21 cellular contexts compared by ENCODE assay signal in the genomic region with DNA sequence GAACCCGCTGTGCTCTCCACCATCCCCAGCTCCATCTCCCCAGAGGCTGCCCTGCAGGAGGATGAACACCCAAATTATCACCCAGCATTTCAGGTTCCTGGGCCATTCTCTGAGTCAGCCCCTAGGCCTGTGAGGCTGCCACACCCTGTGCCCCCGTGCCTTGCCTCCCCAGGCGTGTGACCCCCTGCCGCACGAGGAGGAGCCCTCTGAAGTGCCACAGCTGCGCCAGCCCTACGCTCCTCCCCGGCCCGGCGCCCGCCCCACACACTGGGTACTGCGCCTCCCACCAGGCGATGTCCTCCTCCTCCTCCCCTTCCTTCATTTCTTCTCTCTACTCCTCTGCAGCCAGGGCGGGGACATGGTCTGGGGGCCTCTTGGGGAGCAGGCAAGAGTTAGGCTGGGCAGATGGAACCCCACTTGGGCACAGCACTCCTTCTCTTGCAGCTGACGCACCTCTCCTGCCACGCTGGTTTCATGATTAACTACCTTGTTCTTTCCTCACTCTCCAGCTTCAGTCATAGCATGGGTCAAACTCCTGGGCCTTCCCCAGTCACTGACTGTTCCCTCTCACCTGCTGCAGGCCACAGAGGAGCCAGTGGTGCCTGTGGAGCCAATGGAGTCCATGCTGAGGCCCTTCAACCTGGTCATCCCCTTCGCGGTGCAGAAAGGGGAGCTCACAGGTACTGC. TPM values are rescaled to one million over a fixed set of nuclear protein-coding genes. Genes with fewer than 3 reads are reported as not detected.
"Had no signal": no experiment of that assay in that cellular context is flagged by ENCODE, and none has a peak within 500 bp of the region (broad histone marks: within the 10 kb centered on the region; RNA-seq: fewer than 3 reads in every experiment).

No MANE protein-coding gene starts in this region.

- H3K27ac Mint-ChIP-seq: activated B cell treated with CpG ODN at 0.5 μM for 24 hours; activated CD4-positive, alpha-beta memory T cell treated with anti-CD3 and anti-CD28 coated beads, Interleukin-2, amount 10 ng/mL, durations not matched to agents 7 days and 5 days; activated CD8-positive, alpha-beta memory T cell treated with anti-CD3 and anti-CD28 coated beads, Interleukin-2, amount 10 ng/mL, durations not matched to agents 7 days and 5 days; activated naive CD8-positive, alpha-beta T cell; effector memory CD8-positive, alpha-beta T cell; memory B cell; naive thymus-derived CD4-positive, alpha-beta T cell; T-helper 2 cell treated with Interferon-gamma antibody and Interleukin-4, amounts not matched to agents 5 μg/mL and 100 μg/mL, for 36 hours had no signal

- H3K4me1 Mint-ChIP-seq: activated B cell treated with CpG ODN at 0.5 μM for 24 hours; activated CD4-positive, alpha-beta memory T cell treated with anti-CD3 and anti-CD28 coated beads, Interleukin-2, amount 10 ng/mL, durations not matched to agents 7 days and 5 days; activated CD8-positive, alpha-beta memory T cell treated with anti-CD3 and anti-CD28 coated beads, Interleukin-2, amount 10 ng/mL, durations not matched to agents 7 days and 5 days; brain; naive thymus-derived CD4-positive, alpha-beta T cell had no signal

- H3K27me3 Mint-ChIP-seq: activated CD4-positive, alpha-beta memory T cell treated with anti-CD3 and anti-CD28 coated beads, Interleukin-2, amount 10 ng/mL, durations not matched to agents 7 days and 5 days; activated CD8-positive, alpha-beta memory T cell treated with anti-CD3 and anti-CD28 coated beads, Interleukin-2, amount 10 ng/mL, durations not matched to agents 7 days and 5 days; activated naive CD8-positive, alpha-beta T cell; brain had no signal

- H3K4me3 Mint-ChIP-seq: activated B cell treated with CpG ODN at 0.5 μM for 24 hours; activated CD4-positive, alpha-beta memory T cell treated with anti-CD3 and anti-CD28 coated beads, Interleukin-2, amount 10 ng/mL, durations not matched to agents 7 days and 5 days; activated CD8-positive, alpha-beta memory T cell treated with anti-CD3 and anti-CD28 coated beads, Interleukin-2, amount 10 ng/mL, durations not matched to agents 7 days and 5 days; activated naive CD8-positive, alpha-beta T cell; brain; effector memory CD8-positive, alpha-beta T cell; memory B cell; naive thymus-derived CD4-positive, alpha-beta T cell; T-helper 2 cell treated with Interferon-gamma antibody and Interleukin-4, amounts not matched to agents 5 μg/mL and 100 μg/mL, for 36 hours had no signal

- ATAC-seq: activated CD8-positive, alpha-beta memory T cell treated with anti-CD3 and anti-CD28 coated beads, Interleukin-2, amount 10 ng/mL, durations not matched to agents 7 days and 5 days; effector memory CD8-positive, alpha-beta T cell; left ventricle myocardium superior; naive thymus-derived CD4-positive, alpha-beta T cell; pancreas had no signal

- DNase-seq: activated B cell treated with CpG ODN at 0.5 μM for 24 hours; activated CD4-positive, alpha-beta memory T cell treated with anti-CD3 and anti-CD28 coated beads, Interleukin-2, amount 10 ng/mL, durations not matched to agents 7 days and 5 days; activated CD4-positive, alpha-beta T cell treated with anti-CD3 and anti-CD28 coated beads for 4 hours; activated CD8-positive, alpha-beta memory T cell treated with anti-CD3 and anti-CD28 coated beads, Interleukin-2, amount 10 ng/mL, durations not matched to agents 7 days and 5 days; amniotic stem cell; caudate nucleus; effector memory CD8-positive, alpha-beta T cell; left ventricle myocardium superior; naive thymus-derived CD4-positive, alpha-beta T cell; pancreas; stimulated activated CD4-positive, alpha-beta T cell treated with anti-CD3 and anti-CD28 coated beads, Interleukin-12 subunit alpha, Interleukin-12 subunit beta, amount 100 ng/mL, for 4 hours; stimulated activated CD4-positive, alpha-beta T cell treated with anti-CD3 and anti-CD28 coated beads, Interleukin-1b, Interleukin-23, amount 100 ng/mL, for 48 hours; stimulated activated CD8-positive, alpha-beta memory T cell treated with anti-CD3 and anti-CD28 coated beads, Interleukin-4, amount 100 ng/mL, for 48 hours; stimulated activated naive CD4-positive, alpha-beta T cell treated with Interleukin-2 at 50 U/mL for 16 hours had no signal

- H3K27ac ChIP-seq: hepatocyte, pancreas, SK-N-MC, upper lobe of left lung had no signal

- H3K9me3 Mint-ChIP-seq: activated B cell treated with CpG ODN at 0.5 μM for 24 hours; activated CD4-positive, alpha-beta memory T cell treated with anti-CD3 and anti-CD28 coated beads, Interleukin-2, amount 10 ng/mL, durations not matched to agents 7 days and 5 days; brain; effector memory CD8-positive, alpha-beta T cell; memory B cell; naive thymus-derived CD4-positive, alpha-beta T cell; T-helper 2 cell treated with Interferon-gamma antibody and Interleukin-4, amounts not matched to agents 5 μg/mL and 100 μg/mL, for 36 hours had no signal

- H3K4me3 ChIP-seq: hepatocyte, pancreas, SK-N-MC, upper lobe of left lung had no signal

- H3K36me3 ChIP-seq: pancreas, upper lobe of left lung had no signal

- H3K4me1 ChIP-seq: pancreas, upper lobe of left lung had no signal

- H3K27me3 ChIP-seq: hepatocyte, pancreas, upper lobe of left lung had no signal

- H3K9me3 ChIP-seq: pancreas, upper lobe of left lung had no signal

RNA-seq across cellular contexts. Expression of gene FLNC, which starts 19.7 kb away (rescaled TPM):
- total RNA-seq: activated B cell treated with CpG ODN at 0.5 μM for 24 hours; activated CD4-positive, alpha-beta memory T cell treated with anti-CD3 and anti-CD28 coated beads, Interleukin-2, amount 10 ng/mL, durations not matched to agents 7 days and 5 days; activated CD8-positive, alpha-beta memory T cell treated with anti-CD3 and anti-CD28 coated beads, Interleukin-2, amount 10 ng/mL, durations not matched to agents 7 days and 5 days had no signal
- polyA plus RNA-seq: naive thymus-derived CD4-positive, alpha-beta T cell had no signal
